ENCODE assay signal across 1 cellular context in genomic region chr10:133245439-133246235, GRCh38.
TF ChIP-seq lines count a peak whose summit lies in the region.

No MANE protein-coding gene starts in this region.

TF ChIP-seq in IMR-90, 13 proteins besides CTCF, POLR2A, EP300 and RAD21 (continued from another document):
- TF ChIP-seq, protein P1, sequence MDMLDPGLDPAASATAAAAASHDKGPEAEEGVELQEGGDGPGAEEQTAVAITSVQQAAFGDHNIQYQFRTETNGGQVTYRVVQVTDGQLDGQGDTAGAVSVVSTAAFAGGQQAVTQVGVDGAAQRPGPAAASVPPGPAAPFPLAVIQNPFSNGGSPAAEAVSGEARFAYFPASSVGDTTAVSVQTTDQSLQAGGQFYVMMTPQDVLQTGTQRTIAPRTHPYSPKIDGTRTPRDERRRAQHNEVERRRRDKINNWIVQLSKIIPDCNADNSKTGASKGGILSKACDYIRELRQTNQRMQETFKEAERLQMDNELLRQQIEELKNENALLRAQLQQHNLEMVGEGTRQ (IDR thresholded peaks at IDR 0.05; ENCODE audit: low read depth, low read length), result no peak
- no peak for TF ChIP-seq RCOR1 (IDR thresholded peaks at IDR 0.05; ENCODE audit: insufficient replicate concordance, low read length)
- no peak for TF ChIP-seq BHLHE40 (IDR thresholded peaks at IDR 0.05; ENCODE audit: low read depth, low read length)
- TF ChIP-seq ELK1 (IDR thresholded peaks at IDR 0.05; ENCODE audit: borderline replicate concordance, low read depth, low read length), result no peak
- TF ChIP-seq MAZ (IDR thresholded peaks at IDR 0.05; ENCODE audit: borderline replicate concordance, low read depth, low read length), result no peak
- TF ChIP-seq FOS (IDR thresholded peaks at IDR 0.05; ENCODE audit: low read depth, low read length), result no peak
- TF ChIP-seq MAFK (IDR thresholded peaks at IDR 0.05; ENCODE audit: low read depth, low read length), result no peak
- TF ChIP-seq CEBPB (IDR thresholded peaks at IDR 0.05; ENCODE audit: low read depth, low read length), result no peak
